16 cellular contexts compared by ENCODE assay signal in the genomic region with DNA sequence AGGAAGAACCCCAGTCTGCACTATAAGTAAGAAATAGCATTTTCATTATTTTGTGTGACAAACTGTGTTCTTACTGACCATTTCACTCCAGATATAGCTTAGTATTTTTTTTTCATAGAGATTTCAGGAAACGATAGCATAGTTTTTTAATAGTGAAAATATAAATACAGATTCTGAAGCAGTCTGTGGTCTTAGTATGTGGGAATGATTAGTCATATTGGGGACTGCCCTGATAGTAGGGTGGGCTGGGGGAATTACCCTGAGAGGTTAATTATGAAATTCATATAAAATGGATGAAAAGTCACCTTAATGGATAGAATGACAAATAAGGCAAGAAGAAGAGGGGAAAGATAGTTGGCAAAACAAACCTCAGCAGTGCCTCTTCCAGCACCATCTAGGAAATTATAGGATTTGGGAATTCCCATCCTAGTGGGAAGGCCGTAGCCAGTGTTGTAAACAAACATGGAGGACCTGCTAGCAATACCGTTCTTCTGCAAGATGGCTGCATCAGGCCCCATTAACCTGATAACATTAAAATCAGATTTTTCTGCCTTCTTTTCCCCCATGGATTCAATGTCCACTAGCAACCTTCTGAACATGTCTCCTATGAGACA.
DNase-seq lines count a peak whose midpoint lies in the region; ATAC-seq lines count a peak whose summit lies in the region.
"Had no signal": no experiment of that assay in that cellular context is flagged by ENCODE, and none has a peak within 500 bp of the region (broad histone marks: within the 10 kb centered on the region; RNA-seq: fewer than 3 reads in every experiment).

No MANE protein-coding gene starts in this region.

- peak; percentile 45 for DNase-seq in stimulated activated CD4-positive, alpha-beta T cell treated with anti-CD3 and anti-CD28 coated beads, Interleukin-4, amount 100 ng/mL, for 24 hours
- DNase-seq in stimulated activated CD4-positive, alpha-beta T cell treated with anti-CD3 and anti-CD28 coated beads, Interleukin-15, amount 100 ng/mL, for 24 hours: no peak
- DNase-seq in NCI-H82 treated with DMSO at 0.1 percent for 48 hours (lab: John Stamatoyannopoulos, UW; ENCODE audit: unreplicated experiment): no peak
- DNase-seq in activated CD4-positive, alpha-beta T cell treated with anti-CD3 and anti-CD28 coated beads for 48 hours: no peak
- no peak for DNase-seq in medulla oblongata (ENCODE audit: extremely low spot score)
- DNase-seq: activated gamma-delta T cell, DMS79, KBM-7, NCI-H1417 treated with DMSO at 0.1 percent for 48 hours, NCI-H510A, Peyer's patch, T-cell, upper lobe of left lung had no signal

- ATAC-seq in GM21786 (IDR thresholded peaks at IDR 0.05; ENCODE audit: unreplicated experiment) (peak; percentile 41), HG03442 (IDR thresholded peaks at IDR 0.05; ENCODE audit: unreplicated experiment) (peak; percentile 36), HG03457 (IDR thresholded peaks at IDR 0.05; ENCODE audit: unreplicated experiment) (no peak)
- ATAC-seq: T-cell had no signal
